In genomic region chr2:176085861-176086771, GRCh38 we compare ENCODE assay signal across 9 cellular contexts. TPM values are rescaled to one million over a fixed set of nuclear protein-coding genes. Genes with fewer than 3 reads are reported as not detected.
A peak's percentile ranks its signal among the peaks of the same experiment; 100 is the strongest.
DNase-seq lines count a peak whose midpoint lies in the region; ATAC-seq and TF ChIP-seq lines count a peak whose summit lies in the region.
"Had no signal": no experiment of that assay in that cellular context is flagged by ENCODE, and none has a peak within 500 bp of the region (broad histone marks: within the 10 kb centered on the region; RNA-seq: fewer than 3 reads in every experiment).

No MANE protein-coding gene starts in this region.

- WGBS in smooth muscle cell (ENCODE audit: low lambda C conversion rate), result 1% methylated on average over 41 of the region's 46 CpGs

- H3K27me3 Mint-ChIP-seq in activated T-helper 1 cell treated with anti-CD3 and anti-CD28 coated beads, Interleukin-12 subunit alpha, Interleukin-12 subunit beta, Interleukin-2, Interleukin-4 antibody, amounts not matched to agents 30 ng/mL and 10 ng/mL and 1 ng/mL, durations not matched to agents 14 hours and 24 hours and 36 hours (ENCODE audit: insufficient read depth), result peaks cover 91% of the 10 kb centered on the region

- H3K79me2 ChIP-seq in smooth muscle cell (ENCODE audit: low read depth), result no peaks in the 10 kb centered on the region

- peak overlapping the region; percentile 79 for H3K9ac ChIP-seq in SK-N-MC (ENCODE audit: insufficient read length)
- H3K9ac ChIP-seq in smooth muscle cell (ENCODE audit: low read depth), result no peak overlapping the region

- no peak overlapping the region for H3K27ac Mint-ChIP-seq in activated T-helper 1 cell treated with anti-CD3 and anti-CD28 coated beads, Interleukin-12 subunit alpha, Interleukin-12 subunit beta, Interleukin-2, Interleukin-4 antibody, amounts not matched to agents 30 ng/mL and 10 ng/mL and 1 ng/mL, durations not matched to agents 14 hours and 24 hours and 36 hours

- H3K36me3 Mint-ChIP-seq in activated T-helper 1 cell treated with anti-CD3 and anti-CD28 coated beads, Interleukin-12 subunit alpha, Interleukin-12 subunit beta, Interleukin-2, Interleukin-4 antibody, amounts not matched to agents 30 ng/mL and 10 ng/mL and 1 ng/mL, durations not matched to agents 14 hours and 24 hours and 36 hours (ENCODE audit: low read depth), result no peaks in the 10 kb centered on the region

- H3K4me1 ChIP-seq in HEK293 (ENCODE audit: control insufficient read depth, insufficient read depth, low read length) (no peaks in the 10 kb centered on the region), smooth muscle cell (ENCODE audit: low read depth) (peaks cover 27% of the 10 kb centered on the region)

- no peaks in the 10 kb centered on the region for H3F3A ChIP-seq in smooth muscle cell (ENCODE audit: low read depth)

- H3K4me2 ChIP-seq in smooth muscle cell, result peak overlapping the region; percentile 82

- no peak overlapping the region for H3K4me3 Mint-ChIP-seq in activated T-helper 1 cell treated with anti-CD3 and anti-CD28 coated beads, Interleukin-12 subunit alpha, Interleukin-12 subunit beta, Interleukin-2, Interleukin-4 antibody, amounts not matched to agents 30 ng/mL and 10 ng/mL and 1 ng/mL, durations not matched to agents 14 hours and 24 hours and 36 hours

- ATAC-seq in GM19328 (IDR thresholded peaks at IDR 0.05; ENCODE audit: unreplicated experiment), result no peak
- ATAC-seq: T-cell had no signal

- no peaks in the 10 kb centered on the region for H3K9me3 ChIP-seq in HEK293 (ENCODE audit: control insufficient read depth, insufficient read depth, low read depth, low read length)
- no peaks in the 10 kb centered on the region for H3K9me3 ChIP-seq in SK-N-MC (ENCODE audit: low read depth, low read length)
- H3K9me3 ChIP-seq in smooth muscle cell (replicated peaks; ENCODE audit: low read depth), result no peaks in the 10 kb centered on the region

- H3K27ac ChIP-seq in HEK293 (ENCODE audit: extremely low read depth, low read depth, low read length), result peak overlapping the region; percentile 28; the same call in 1 of the 2 replicates
- H3K27ac ChIP-seq in SK-N-MC, result peak overlapping the region; percentile 56
- no peak overlapping the region for H3K27ac ChIP-seq in smooth muscle cell (ENCODE audit: low read depth)

- CTCF ChIA-PET in HEK293 (lab: Yijun Ruan, JAX), result interaction anchor here (0.6 to 5.6 kb wide), 25 partner anchors 11 to 936 kb away, joined by 3 to 33 read pairs (median 4); no protein-coding TSS in a partner anchor

- TF ChIP-seq CTCF in HEK293 (tag by site-specific recombination; IDR thresholded peaks at IDR 0.05) (peak; percentile 94), fibroblast of villous mesenchyme (IDR thresholded peaks at IDR 0.05; ENCODE audit: insufficient read depth, low read depth, low read length) (peak; percentile 46), smooth muscle cell (IDR thresholded peaks at IDR 0.05; ENCODE audit: borderline replicate concordance, insufficient read depth, poor library complexity, severe bottlenecking) (peak; percentile 52)

- H3K4me3 ChIP-seq in HEK293 (ENCODE audit: low read depth, low read length) (peak overlapping the region; percentile 31), SK-N-MC (peak overlapping the region; percentile 83), fibroblast of villous mesenchyme (ENCODE audit: low read depth, low read length) (no peak overlapping the region), smooth muscle cell (peak overlapping the region; percentile 44)

- no peaks in the 10 kb centered on the region for H3K4me1 Mint-ChIP-seq in activated T-helper 1 cell treated with anti-CD3 and anti-CD28 coated beads, Interleukin-12 subunit alpha, Interleukin-12 subunit beta, Interleukin-2, Interleukin-4 antibody, amounts not matched to agents 30 ng/mL and 10 ng/mL and 1 ng/mL, durations not matched to agents 14 hours and 24 hours and 36 hours (ENCODE audit: low read depth)

- no peaks in the 10 kb centered on the region for H3K9me3 Mint-ChIP-seq in activated T-helper 1 cell treated with anti-CD3 and anti-CD28 coated beads, Interleukin-12 subunit alpha, Interleukin-12 subunit beta, Interleukin-2, Interleukin-4 antibody, amounts not matched to agents 30 ng/mL and 10 ng/mL and 1 ng/mL, durations not matched to agents 14 hours and 24 hours and 36 hours

- DNase-seq in COLO668 (lab: John Stamatoyannopoulos, UW; ENCODE audit: unreplicated experiment), result peak; percentile 62
- no peak for DNase-seq in SK-N-MC (ENCODE audit: low read depth, low spot score)
- peak; percentile 47 for DNase-seq in fibroblast of villous mesenchyme (ENCODE audit: low read depth)
- no peak for DNase-seq in smooth muscle cell (lab: John Stamatoyannopoulos, UW; ENCODE audit: unreplicated experiment)
- DNase-seq in foreskin melanocyte, result no peak
- DNase-seq in activated T-helper 1 cell treated with anti-CD3 and anti-CD28 coated beads, Interleukin-12 subunit alpha, Interleukin-12 subunit beta, Interleukin-2, Interleukin-4 antibody, amounts not matched to agents 30 ng/mL and 10 ng/mL and 1 ng/mL, durations not matched to agents 14 hours and 24 hours and 36 hours (ENCODE audit: low spot score), result no peak

- POLR2A ChIA-PET in HEK293 (lab: Yijun Ruan, JAX), result interaction anchor here (0.8 kb wide), 1 partner anchor 84 kb away, joined by 3 read pairs; the partner anchor contains the start of gene LNPK

- intact Hi-C loops in activated T-helper 1 cell treated with anti-CD3 and anti-CD28 coated beads, Interleukin-12 subunit alpha, Interleukin-12 subunit beta, Interleukin-2, Interleukin-4 antibody, amounts not matched to agents 30 ng/mL and 10 ng/mL and 1 ng/mL, durations not matched to agents 14 hours and 24 hours and 36 hours (cut with micrococcal nuclease), result loop anchor here (2.0 kb wide), 2 partner anchors 25 to 395 kb away; no protein-coding TSS in a partner anchor

- no peak overlapping the region for H2AFZ ChIP-seq in smooth muscle cell (ENCODE audit: low read depth)

- H4K20me1 ChIP-seq in smooth muscle cell (ENCODE audit: low read depth), result no peaks in the 10 kb centered on the region

- peaks cover 100% of the 10 kb centered on the region for H3K27me3 ChIP-seq in smooth muscle cell (ENCODE audit: low read depth)

- no peaks in the 10 kb centered on the region for H3K36me3 ChIP-seq in HEK293 (ENCODE audit: control insufficient read depth in 2 of 2, insufficient read depth in 1 of 2, low read length in 2 of 2)
- H3K36me3 ChIP-seq in SK-N-MC (ENCODE audit: insufficient read depth, low read length), result no peaks in the 10 kb centered on the region; the same call in 1 of the 2 replicates
- no peaks in the 10 kb centered on the region for H3K36me3 ChIP-seq in smooth muscle cell (ENCODE audit: low read depth)

TF ChIP-seq in HEK293, 187 proteins besides CTCF, POLR2A, EP300 and RAD21 (continues in another document):
- 0 out of 2 replicates have a peak, but pooled peaks have one; percentile 30 for TF ChIP-seq ZEB2 (tag by site-specific recombination; IDR thresholded peaks at IDR 0.05)
- peak; percentile 82 for TF ChIP-seq ZNF654 (tag by site-specific recombination; IDR thresholded peaks at IDR 0.05; ENCODE audit: low read depth)
- TF ChIP-seq ZSCAN23 (tag by site-specific recombination; IDR thresholded peaks at IDR 0.05), result no peak
- TF ChIP-seq SP3 (tag by site-specific recombination; IDR thresholded peaks at IDR 0.05), result no peak
- TF ChIP-seq MZF1 (tag by site-specific recombination; IDR thresholded peaks at IDR 0.05; ENCODE audit: borderline replicate concordance), result no peak
- no peak for TF ChIP-seq AEBP2 (tag by site-specific recombination; IDR thresholded peaks at IDR 0.05; ENCODE audit: borderline replicate concordance)

RNA-seq across cellular contexts. Expression of gene EVX2, which starts 2.4 kb away (rescaled TPM):
- total RNA-seq in fibroblast of villous mesenchyme (under 0.01 TPM in 1 of 2 replicates, not detected in the other), smooth muscle cell (0.04 TPM in 1 of 2 replicates, not detected in the other)
- polyA plus RNA-seq in smooth muscle cell, result not detected in 2 replicates
- not detected in 2 replicates for total RNA-seq in activated T-helper 1 cell treated with anti-CD3 and anti-CD28 coated beads, Interleukin-12 subunit alpha, Interleukin-12 subunit beta, Interleukin-2, Interleukin-4 antibody, amounts not matched to agents 30 ng/mL and 10 ng/mL and 1 ng/mL, durations not matched to agents 14 hours and 24 hours and 36 hours
- total RNA-seq: T-cell had no signal

RNA-seq across cellular contexts. Expression of gene HOXD13, which starts 6.4 kb away (rescaled TPM):
- total RNA-seq in fibroblast of villous mesenchyme, result 0.43 TPM in 1 of 2 replicates, not detected in the other
- total RNA-seq in smooth muscle cell, result 0.31 and 1.9 TPM in 2 replicates
- polyA plus RNA-seq in smooth muscle cell, result 0.45 and 1.9 TPM in 2 replicates
- total RNA-seq in activated T-helper 1 cell treated with anti-CD3 and anti-CD28 coated beads, Interleukin-12 subunit alpha, Interleukin-12 subunit beta, Interleukin-2, Interleukin-4 antibody, amounts not matched to agents 30 ng/mL and 10 ng/mL and 1 ng/mL, durations not matched to agents 14 hours and 24 hours and 36 hours, result not detected in 2 replicates
- total RNA-seq: T-cell had no signal

RNA-seq across cellular contexts. Expression of gene HOXD12, which starts 13.5 kb away (rescaled TPM):
- not detected in 2 replicates for total RNA-seq in fibroblast of villous mesenchyme
- total RNA-seq in smooth muscle cell, result 0.54 TPM in 1 of 2 replicates, not detected in the other
- polyA plus RNA-seq in smooth muscle cell, result not detected in 2 replicates
- total RNA-seq in activated T-helper 1 cell treated with anti-CD3 and anti-CD28 coated beads, Interleukin-12 subunit alpha, Interleukin-12 subunit beta, Interleukin-2, Interleukin-4 antibody, amounts not matched to agents 30 ng/mL and 10 ng/mL and 1 ng/mL, durations not matched to agents 14 hours and 24 hours and 36 hours, result not detected in 2 replicates
- total RNA-seq: T-cell had no signal

RNA-seq across cellular contexts. Expression of gene HOXD11, which starts 21.0 kb away (rescaled TPM):
- 26.4 and 42.3 TPM in 2 replicates for total RNA-seq in fibroblast of villous mesenchyme
- total RNA-seq in smooth muscle cell, result 4.4 and 9.8 TPM in 2 replicates
- polyA plus RNA-seq in smooth muscle cell, result 7.9 and 9.0 TPM in 2 replicates
- not detected in 2 replicates for total RNA-seq in activated T-helper 1 cell treated with anti-CD3 and anti-CD28 coated beads, Interleukin-12 subunit alpha, Interleukin-12 subunit beta, Interleukin-2, Interleukin-4 antibody, amounts not matched to agents 30 ng/mL and 10 ng/mL and 1 ng/mL, durations not matched to agents 14 hours and 24 hours and 36 hours
- total RNA-seq: T-cell had no signal

RNA-seq across cellular contexts. Expression of gene HOXD10, which starts 30.5 kb away (rescaled TPM):
- total RNA-seq in fibroblast of villous mesenchyme (39.9 and 58.7 TPM in 2 replicates), smooth muscle cell (6.7 and 9.9 TPM in 2 replicates)
- polyA plus RNA-seq in smooth muscle cell, result 10.6 and 11.4 TPM in 2 replicates
- total RNA-seq in activated T-helper 1 cell treated with anti-CD3 and anti-CD28 coated beads, Interleukin-12 subunit alpha, Interleukin-12 subunit beta, Interleukin-2, Interleukin-4 antibody, amounts not matched to agents 30 ng/mL and 10 ng/mL and 1 ng/mL, durations not matched to agents 14 hours and 24 hours and 36 hours, result not detected in 2 replicates
- total RNA-seq: T-cell had no signal

Comparison
In these comparisons a context has a peak if more than half of its experiments do, and no peak if none do; other contexts are left out.
1. DNase-seq: peak in COLO668 (single experiment) and fibroblast of villous mesenchyme (single experiment); none in SK-N-MC (single experiment), smooth muscle cell (single experiment), foreskin melanocyte (single experiment) and activated T-helper 1 cell treated with anti-CD3 and anti-CD28 coated beads, Interleukin-12 subunit alpha, Interleukin-12 subunit beta, Interleukin-2, Interleukin-4 antibody, amounts not matched to agents 30 ng/mL and 10 ng/mL and 1 ng/mL, durations not matched to agents 14 hours and 24 hours and 36 hours (single experiment).
2. Peak in every context shown above with its lines, with median percentiles within 50 percentile points of each other: CTCF ChIP-seq.